17 cellular contexts compared by ENCODE assay signal in genomic region chr2:109486711-109487130, GRCh38.
"Had no signal": no experiment of that assay in that cellular context is flagged by ENCODE, and none has a peak within 500 bp of the region (broad histone marks: within the 10 kb centered on the region; RNA-seq: fewer than 3 reads in every experiment).

No MANE protein-coding gene starts in this region.

- H3K27ac Mint-ChIP-seq: activated naive CD8-positive, alpha-beta T cell treated with anti-CD3 and anti-CD28 coated beads, Interleukin-2, amount 50 U/mL, for 24 hours; endodermal cell; natural killer cell had no signal

- H3K36me3 Mint-ChIP-seq: natural killer cell had no signal

- H3K4me3 ChIP-seq: body of pancreas, lung, mucosa of descending colon, upper lobe of left lung had no signal

- H3K9me3 ChIP-seq: body of pancreas, mucosa of descending colon, upper lobe of left lung had no signal

- H3K27me3 ChIP-seq: body of pancreas, upper lobe of left lung had no signal

- H3K4me1 Mint-ChIP-seq: activated naive CD8-positive, alpha-beta T cell treated with anti-CD3 and anti-CD28 coated beads, Interleukin-2, amount 50 U/mL, for 24 hours; natural killer cell had no signal

- ATAC-seq: activated naive CD8-positive, alpha-beta T cell treated with anti-CD3 and anti-CD28 coated beads, Interleukin-2, amount 50 U/mL, for 24 hours; body of pancreas; left colon; mucosa of descending colon; natural killer cell; sciatic nerve had no signal

- H3K4me3 Mint-ChIP-seq: activated naive CD8-positive, alpha-beta T cell treated with anti-CD3 and anti-CD28 coated beads, Interleukin-2, amount 50 U/mL, for 24 hours; endodermal cell; natural killer cell had no signal

- DNase-seq: activated CD4-positive, alpha-beta T cell treated with anti-CD3 and anti-CD28 coated beads for 48 hours; activated naive CD4-positive, alpha-beta T cell treated with Interleukin-2 at 50 U/mL for 16 hours; activated naive CD8-positive, alpha-beta T cell treated with anti-CD3 and anti-CD28 coated beads, Interleukin-2, amount 50 U/mL, for 24 hours; body of pancreas; endodermal cell; head of caudate nucleus; left colon; mucosa of descending colon; natural killer cell; nucleus accumbens; stimulated activated CD4-positive, alpha-beta T cell treated with anti-CD3 and anti-CD28 coated beads, Interleukin-12 subunit alpha, Interleukin-12 subunit beta, amount 100 ng/mL, for 4 hours; stimulated activated naive CD4-positive, alpha-beta T cell; substantia nigra; upper lobe of left lung; WERI-Rb-1 had no signal

- H3K36me3 ChIP-seq: WERI-Rb-1 had no signal

- H3K9me3 Mint-ChIP-seq: activated naive CD8-positive, alpha-beta T cell treated with anti-CD3 and anti-CD28 coated beads, Interleukin-2, amount 50 U/mL, for 24 hours; endodermal cell; natural killer cell had no signal

- H3K27me3 Mint-ChIP-seq: activated naive CD8-positive, alpha-beta T cell treated with anti-CD3 and anti-CD28 coated beads, Interleukin-2, amount 50 U/mL, for 24 hours had no signal

- H3K27ac ChIP-seq: body of pancreas, WERI-Rb-1 had no signal
